1 cellular context compared by ENCODE assay signal in the genomic region with DNA sequence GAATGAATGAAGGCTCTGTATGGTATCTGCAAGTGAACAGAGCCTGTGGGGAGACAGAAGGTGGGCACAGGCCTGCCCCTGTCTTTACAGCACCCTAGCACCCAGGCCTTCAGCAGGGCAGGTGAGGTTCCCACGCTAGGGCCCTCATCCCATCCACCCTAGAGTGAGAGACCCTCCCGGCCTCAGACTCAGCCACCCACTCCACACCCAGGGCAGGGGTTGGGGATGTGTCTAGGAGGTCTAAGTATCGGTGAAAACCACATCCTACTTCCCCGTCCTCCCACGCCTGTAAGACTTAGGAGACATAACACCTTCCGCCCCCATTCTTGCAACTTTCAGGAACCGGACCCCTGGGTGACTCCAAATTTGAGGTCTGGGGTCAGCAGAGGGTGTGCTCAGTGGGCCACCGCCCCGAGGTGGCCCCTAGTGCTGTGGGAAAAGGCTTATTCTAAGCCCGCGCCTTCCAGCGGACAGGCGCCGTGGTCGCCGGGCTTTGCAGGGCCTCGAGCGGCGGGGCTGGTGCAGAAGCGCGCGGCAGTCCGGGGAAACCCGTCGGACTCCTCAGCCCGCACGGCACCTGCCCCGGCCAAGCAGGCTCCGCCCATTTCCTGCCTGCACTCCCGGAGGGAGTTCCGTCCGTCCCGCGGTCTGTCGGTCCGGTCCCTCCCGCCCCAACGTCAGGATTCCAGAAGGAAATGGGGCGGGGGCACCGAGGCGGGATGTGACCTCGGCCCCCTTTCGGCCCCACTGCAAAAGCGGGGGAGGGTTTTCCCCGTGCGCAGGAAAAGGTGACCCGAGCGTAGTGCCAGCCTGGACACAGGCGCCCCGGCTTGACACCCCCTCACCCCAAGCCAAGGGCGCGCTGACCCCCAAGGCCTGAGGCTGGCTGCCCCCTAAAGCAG.
TF ChIP-seq lines count a peak whose summit lies in the region.

No MANE protein-coding gene starts in this region.

TF ChIP-seq in HepG2, 621 proteins besides CTCF, POLR2A, EP300 and RAD21 (continued from another document and continues in another):
- TF ChIP-seq, protein P1, sequence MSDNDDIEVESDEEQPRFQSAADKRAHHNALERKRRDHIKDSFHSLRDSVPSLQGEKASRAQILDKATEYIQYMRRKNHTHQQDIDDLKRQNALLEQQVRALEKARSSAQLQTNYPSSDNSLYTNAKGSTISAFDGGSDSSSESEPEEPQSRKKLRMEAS (IDR thresholded peaks at IDR 0.05) = peak; percentile 70
- peak; percentile 95 for TF ChIP-seq ZNF777 (CRISPR knock-in tag; IDR thresholded peaks at IDR 0.05)
- no peak for TF ChIP-seq ZNF850 (CRISPR knock-in tag; conservative IDR thresholded peaks at IDR 0.05)
- TF ChIP-seq ZC3H4 (CRISPR knock-in tag; IDR thresholded peaks at IDR 0.05; ENCODE audit: borderline replicate concordance) = peak; percentile 81; the same call in 1 of the 2 replicates
- TF ChIP-seq, protein P2, sequence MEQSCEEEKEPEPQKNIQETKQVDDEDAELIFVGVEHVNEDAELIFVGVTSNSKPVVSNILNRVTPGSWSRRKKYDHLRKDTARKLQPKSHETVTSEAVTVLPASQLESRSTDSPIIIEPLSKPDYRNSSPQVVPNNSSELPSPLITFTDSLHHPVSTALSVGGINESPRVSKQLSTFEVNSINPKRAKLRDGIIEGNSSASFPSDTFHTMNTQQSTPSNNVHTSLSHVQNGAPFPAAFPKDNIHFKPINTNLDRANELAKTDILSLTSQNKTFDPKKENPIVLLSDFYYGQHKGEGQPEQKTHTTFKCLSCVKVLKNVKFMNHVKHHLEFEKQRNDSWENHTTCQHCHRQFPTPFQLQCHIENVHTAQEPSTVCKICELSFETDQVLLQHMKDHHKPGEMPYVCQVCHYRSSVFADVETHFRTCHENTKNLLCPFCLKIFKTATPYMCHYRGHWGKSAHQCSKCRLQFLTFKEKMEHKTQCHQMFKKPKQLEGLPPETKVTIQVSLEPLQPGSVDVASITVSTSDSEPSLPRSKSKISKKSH (CRISPR knock-in tag; IDR thresholded peaks at IDR 0.05; ENCODE audit: borderline replicate concordance) = peak; percentile 80; the same call in 1 of the 2 replicates
- TF ChIP-seq ZNF816 (CRISPR knock-in tag; IDR thresholded peaks at IDR 0.05; ENCODE audit: borderline replicate concordance) = no peak; the same call in 1 of the 2 replicates
- TF ChIP-seq TEAD3 (CRISPR knock-in tag; optimal IDR thresholded peaks at IDR 0.05; ENCODE audit: borderline replicate concordance) = peak; percentile 76
- TF ChIP-seq, protein P3, sequence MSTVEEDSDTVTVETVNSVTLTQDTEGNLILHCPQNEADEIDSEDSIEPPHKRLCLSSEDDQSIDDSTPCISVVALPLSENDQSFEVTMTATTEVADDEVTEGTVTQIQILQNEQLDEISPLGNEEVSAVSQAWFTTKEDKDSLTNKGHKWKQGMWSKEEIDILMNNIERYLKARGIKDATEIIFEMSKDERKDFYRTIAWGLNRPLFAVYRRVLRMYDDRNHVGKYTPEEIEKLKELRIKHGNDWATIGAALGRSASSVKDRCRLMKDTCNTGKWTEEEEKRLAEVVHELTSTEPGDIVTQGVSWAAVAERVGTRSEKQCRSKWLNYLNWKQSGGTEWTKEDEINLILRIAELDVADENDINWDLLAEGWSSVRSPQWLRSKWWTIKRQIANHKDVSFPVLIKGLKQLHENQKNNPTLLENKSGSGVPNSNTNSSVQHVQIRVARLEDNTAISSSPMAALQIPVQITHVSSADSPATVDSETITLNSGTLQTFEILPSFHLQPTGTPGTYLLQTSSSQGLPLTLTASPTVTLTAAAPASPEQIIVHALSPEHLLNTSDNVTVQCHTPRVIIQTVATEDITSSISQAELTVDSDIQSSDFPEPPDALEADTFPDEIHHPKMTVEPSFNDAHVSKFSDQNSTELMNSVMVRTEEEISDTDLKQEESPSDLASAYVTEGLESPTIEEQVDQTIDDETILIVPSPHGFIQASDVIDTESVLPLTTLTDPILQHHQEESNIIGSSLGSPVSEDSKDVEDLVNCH (CRISPR knock-in tag; IDR thresholded peaks at IDR 0.05) = no peak
- no peak; the same call in 1 of the 2 replicates for TF ChIP-seq ZNF776 (CRISPR knock-in tag; IDR thresholded peaks at IDR 0.05)
- TF ChIP-seq NR2F6 (IDR thresholded peaks at IDR 0.05) = peak; percentile 80
- TF ChIP-seq NR2F6 (CRISPR knock-in tag; IDR thresholded peaks at IDR 0.05) = peak; percentile 90
- TF ChIP-seq NFATC3 (CRISPR knock-in tag; IDR thresholded peaks at IDR 0.05) = peak; percentile 30; the same call in 1 of the 2 replicates
- TF ChIP-seq NCOA1 (CRISPR knock-in tag; IDR thresholded peaks at IDR 0.05) = peak; percentile 3; the same call in 1 of the 2 replicates
- peak; percentile 45; the same call in 1 of the 2 replicates for TF ChIP-seq SALL2 (CRISPR knock-in tag; IDR thresholded peaks at IDR 0.05)
- TF ChIP-seq, protein P4, sequence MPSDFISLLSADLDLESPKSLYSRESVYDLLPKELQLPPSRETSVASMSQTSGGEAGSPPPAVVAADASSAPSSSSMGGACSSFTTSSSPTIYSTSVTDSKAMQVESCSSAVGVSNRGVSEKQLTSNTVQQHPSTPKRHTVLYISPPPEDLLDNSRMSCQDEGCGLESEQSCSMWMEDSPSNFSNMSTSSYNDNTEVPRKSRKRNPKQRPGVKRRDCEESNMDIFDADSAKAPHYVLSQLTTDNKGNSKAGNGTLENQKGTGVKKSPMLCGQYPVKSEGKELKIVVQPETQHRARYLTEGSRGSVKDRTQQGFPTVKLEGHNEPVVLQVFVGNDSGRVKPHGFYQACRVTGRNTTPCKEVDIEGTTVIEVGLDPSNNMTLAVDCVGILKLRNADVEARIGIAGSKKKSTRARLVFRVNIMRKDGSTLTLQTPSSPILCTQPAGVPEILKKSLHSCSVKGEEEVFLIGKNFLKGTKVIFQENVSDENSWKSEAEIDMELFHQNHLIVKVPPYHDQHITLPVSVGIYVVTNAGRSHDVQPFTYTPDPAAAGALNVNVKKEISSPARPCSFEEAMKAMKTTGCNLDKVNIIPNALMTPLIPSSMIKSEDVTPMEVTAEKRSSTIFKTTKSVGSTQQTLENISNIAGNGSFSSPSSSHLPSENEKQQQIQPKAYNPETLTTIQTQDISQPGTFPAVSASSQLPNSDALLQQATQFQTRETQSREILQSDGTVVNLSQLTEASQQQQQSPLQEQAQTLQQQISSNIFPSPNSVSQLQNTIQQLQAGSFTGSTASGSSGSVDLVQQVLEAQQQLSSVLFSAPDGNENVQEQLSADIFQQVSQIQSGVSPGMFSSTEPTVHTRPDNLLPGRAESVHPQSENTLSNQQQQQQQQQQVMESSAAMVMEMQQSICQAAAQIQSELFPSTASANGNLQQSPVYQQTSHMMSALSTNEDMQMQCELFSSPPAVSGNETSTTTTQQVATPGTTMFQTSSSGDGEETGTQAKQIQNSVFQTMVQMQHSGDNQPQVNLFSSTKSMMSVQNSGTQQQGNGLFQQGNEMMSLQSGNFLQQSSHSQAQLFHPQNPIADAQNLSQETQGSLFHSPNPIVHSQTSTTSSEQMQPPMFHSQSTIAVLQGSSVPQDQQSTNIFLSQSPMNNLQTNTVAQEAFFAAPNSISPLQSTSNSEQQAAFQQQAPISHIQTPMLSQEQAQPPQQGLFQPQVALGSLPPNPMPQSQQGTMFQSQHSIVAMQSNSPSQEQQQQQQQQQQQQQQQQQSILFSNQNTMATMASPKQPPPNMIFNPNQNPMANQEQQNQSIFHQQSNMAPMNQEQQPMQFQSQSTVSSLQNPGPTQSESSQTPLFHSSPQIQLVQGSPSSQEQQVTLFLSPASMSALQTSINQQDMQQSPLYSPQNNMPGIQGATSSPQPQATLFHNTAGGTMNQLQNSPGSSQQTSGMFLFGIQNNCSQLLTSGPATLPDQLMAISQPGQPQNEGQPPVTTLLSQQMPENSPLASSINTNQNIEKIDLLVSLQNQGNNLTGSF (CRISPR knock-in tag; IDR thresholded peaks at IDR 0.05) = no peak; the same call in 1 of the 2 replicates
- TF ChIP-seq FOXM1 (CRISPR knock-in tag; IDR thresholded peaks at IDR 0.05) = peak; percentile 55; the same call in 1 of the 2 replicates
- TF ChIP-seq ETV5 (CRISPR knock-in tag; IDR thresholded peaks at IDR 0.05; ENCODE audit: borderline replicate concordance) = peak; percentile 96
- TF ChIP-seq, protein P5, sequence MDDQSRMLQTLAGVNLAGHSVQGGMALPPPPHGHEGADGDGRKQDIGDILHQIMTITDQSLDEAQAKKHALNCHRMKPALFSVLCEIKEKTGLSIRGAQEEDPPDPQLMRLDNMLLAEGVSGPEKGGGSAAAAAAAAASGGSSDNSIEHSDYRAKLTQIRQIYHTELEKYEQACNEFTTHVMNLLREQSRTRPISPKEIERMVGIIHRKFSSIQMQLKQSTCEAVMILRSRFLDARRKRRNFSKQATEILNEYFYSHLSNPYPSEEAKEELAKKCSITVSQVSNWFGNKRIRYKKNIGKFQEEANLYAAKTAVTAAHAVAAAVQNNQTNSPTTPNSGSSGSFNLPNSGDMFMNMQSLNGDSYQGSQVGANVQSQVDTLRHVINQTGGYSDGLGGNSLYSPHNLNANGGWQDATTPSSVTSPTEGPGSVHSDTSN (CRISPR knock-in tag; IDR thresholded peaks at IDR 0.05; ENCODE audit: borderline replicate concordance) = peak; percentile 90; the same call in 1 of the 2 replicates
- TF ChIP-seq, protein P6, sequence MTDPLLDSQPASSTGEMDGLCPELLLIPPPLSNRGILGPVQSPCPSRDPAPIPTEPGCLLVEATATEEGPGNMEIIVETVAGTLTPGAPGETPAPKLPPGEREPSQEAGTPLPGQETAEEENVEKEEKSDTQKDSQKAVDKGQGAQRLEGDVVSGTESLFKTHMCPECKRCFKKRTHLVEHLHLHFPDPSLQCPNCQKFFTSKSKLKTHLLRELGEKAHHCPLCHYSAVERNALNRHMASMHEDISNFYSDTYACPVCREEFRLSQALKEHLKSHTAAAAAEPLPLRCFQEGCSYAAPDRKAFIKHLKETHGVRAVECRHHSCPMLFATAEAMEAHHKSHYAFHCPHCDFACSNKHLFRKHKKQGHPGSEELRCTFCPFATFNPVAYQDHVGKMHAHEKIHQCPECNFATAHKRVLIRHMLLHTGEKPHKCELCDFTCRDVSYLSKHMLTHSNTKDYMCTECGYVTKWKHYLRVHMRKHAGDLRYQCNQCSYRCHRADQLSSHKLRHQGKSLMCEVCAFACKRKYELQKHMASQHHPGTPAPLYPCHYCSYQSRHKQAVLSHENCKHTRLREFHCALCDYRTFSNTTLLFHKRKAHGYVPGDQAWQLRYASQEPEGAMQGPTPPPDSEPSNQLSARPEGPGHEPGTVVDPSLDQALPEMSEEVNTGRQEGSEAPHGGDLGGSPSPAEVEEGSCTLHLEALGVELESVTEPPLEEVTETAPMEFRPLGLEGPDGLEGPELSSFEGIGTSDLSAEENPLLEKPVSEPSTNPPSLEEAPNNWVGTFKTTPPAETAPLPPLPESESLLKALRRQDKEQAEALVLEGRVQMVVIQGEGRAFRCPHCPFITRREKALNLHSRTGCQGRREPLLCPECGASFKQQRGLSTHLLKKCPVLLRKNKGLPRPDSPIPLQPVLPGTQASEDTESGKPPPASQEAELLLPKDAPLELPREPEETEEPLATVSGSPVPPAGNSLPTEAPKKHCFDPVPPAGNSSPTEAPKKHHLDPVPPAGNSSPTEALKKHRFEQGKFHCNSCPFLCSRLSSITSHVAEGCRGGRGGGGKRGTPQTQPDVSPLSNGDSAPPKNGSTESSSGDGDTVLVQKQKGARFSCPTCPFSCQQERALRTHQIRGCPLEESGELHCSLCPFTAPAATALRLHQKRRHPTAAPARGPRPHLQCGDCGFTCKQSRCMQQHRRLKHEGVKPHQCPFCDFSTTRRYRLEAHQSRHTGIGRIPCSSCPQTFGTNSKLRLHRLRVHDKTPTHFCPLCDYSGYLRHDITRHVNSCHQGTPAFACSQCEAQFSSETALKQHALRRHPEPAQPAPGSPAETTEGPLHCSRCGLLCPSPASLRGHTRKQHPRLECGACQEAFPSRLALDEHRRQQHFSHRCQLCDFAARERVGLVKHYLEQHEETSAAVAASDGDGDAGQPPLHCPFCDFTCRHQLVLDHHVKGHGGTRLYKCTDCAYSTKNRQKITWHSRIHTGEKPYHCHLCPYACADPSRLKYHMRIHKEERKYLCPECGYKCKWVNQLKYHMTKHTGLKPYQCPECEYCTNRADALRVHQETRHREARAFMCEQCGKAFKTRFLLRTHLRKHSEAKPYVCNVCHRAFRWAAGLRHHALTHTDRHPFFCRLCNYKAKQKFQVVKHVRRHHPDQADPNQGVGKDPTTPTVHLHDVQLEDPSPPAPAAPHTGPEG (CRISPR knock-in tag; IDR thresholded peaks at IDR 0.05) = peak; percentile 63; the same call in 1 of the 2 replicates
- TF ChIP-seq STAT5B (CRISPR knock-in tag; IDR thresholded peaks at IDR 0.05) = no peak
- peak; percentile 94 for TF ChIP-seq MXD4 (CRISPR knock-in tag; IDR thresholded peaks at IDR 0.05)
- peak; percentile 76 for TF ChIP-seq MIXL1 (CRISPR knock-in tag; IDR thresholded peaks at IDR 0.05)
- TF ChIP-seq FOXJ3 (CRISPR knock-in tag; IDR thresholded peaks at IDR 0.05; ENCODE audit: borderline replicate concordance) = no peak; the same call in 1 of the 2 replicates
- TF ChIP-seq SPEN (CRISPR knock-in tag; IDR thresholded peaks at IDR 0.05; ENCODE audit: low read depth) = peak; percentile 78
- peak; percentile 77 for TF ChIP-seq ZFY (CRISPR knock-in tag; IDR thresholded peaks at IDR 0.05)
- TF ChIP-seq ARNTL (CRISPR knock-in tag; IDR thresholded peaks at IDR 0.05) = peak; percentile 76; the same call in 1 of the 2 replicates
- TF ChIP-seq REPIN1 (CRISPR knock-in tag; IDR thresholded peaks at IDR 0.05; ENCODE audit: borderline replicate concordance, low read depth) = peak; percentile 63
- TF ChIP-seq ZNF564 (CRISPR knock-in tag; IDR thresholded peaks at IDR 0.05) = peak; percentile 28; the same call in 1 of the 2 replicates
- TF ChIP-seq ZNF136 (CRISPR knock-in tag; IDR thresholded peaks at IDR 0.05; ENCODE audit: low read depth) = peak; percentile 98
- no peak for TF ChIP-seq CCAR2 (optimal IDR thresholded peaks at IDR 0.05; ENCODE audit: low read depth, low read length)
- no peak for TF ChIP-seq PAF1 (CRISPR knock-in tag; IDR thresholded peaks at IDR 0.05)
- TF ChIP-seq, protein P7, sequence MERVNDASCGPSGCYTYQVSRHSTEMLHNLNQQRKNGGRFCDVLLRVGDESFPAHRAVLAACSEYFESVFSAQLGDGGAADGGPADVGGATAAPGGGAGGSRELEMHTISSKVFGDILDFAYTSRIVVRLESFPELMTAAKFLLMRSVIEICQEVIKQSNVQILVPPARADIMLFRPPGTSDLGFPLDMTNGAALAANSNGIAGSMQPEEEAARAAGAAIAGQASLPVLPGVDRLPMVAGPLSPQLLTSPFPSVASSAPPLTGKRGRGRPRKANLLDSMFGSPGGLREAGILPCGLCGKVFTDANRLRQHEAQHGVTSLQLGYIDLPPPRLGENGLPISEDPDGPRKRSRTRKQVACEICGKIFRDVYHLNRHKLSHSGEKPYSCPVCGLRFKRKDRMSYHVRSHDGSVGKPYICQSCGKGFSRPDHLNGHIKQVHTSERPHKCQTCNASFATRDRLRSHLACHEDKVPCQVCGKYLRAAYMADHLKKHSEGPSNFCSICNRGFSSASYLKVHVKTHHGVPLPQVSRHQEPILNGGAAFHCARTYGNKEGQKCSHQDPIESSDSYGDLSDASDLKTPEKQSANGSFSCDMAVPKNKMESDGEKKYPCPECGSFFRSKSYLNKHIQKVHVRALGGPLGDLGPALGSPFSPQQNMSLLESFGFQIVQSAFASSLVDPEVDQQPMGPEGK (CRISPR knock-in tag; IDR thresholded peaks at IDR 0.05) = peak; percentile 99
- TF ChIP-seq, protein P8, sequence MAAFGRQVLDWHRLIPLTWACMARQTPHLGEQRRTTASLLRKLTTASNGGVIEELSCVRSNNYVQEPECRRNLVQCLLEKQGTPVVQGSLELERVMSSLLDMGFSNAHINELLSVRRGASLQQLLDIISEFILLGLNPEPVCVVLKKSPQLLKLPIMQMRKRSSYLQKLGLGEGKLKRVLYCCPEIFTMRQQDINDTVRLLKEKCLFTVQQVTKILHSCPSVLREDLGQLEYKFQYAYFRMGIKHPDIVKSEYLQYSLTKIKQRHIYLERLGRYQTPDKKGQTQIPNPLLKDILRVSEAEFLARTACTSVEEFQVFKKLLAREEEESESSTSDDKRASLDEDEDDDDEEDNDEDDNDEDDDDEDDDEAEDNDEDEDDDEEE (CRISPR knock-in tag; IDR thresholded peaks at IDR 0.05) = peak; percentile 84
- peak; percentile 88; the same call in 1 of the 2 replicates for TF ChIP-seq DMAP1 (CRISPR knock-in tag; IDR thresholded peaks at IDR 0.05)
- TF ChIP-seq ZBTB21 (CRISPR knock-in tag; IDR thresholded peaks at IDR 0.05) = peak; percentile 13; the same call in 1 of the 2 replicates
